ENCODE assay signal across 15 cellular contexts in genomic region chr4:18756661-18757060, GRCh38.
DNase-seq lines count a peak whose midpoint lies in the region; ATAC-seq, FAIRE-seq and TF ChIP-seq lines count a peak whose summit lies in the region.
"Had no signal": no experiment of that assay in that cellular context is flagged by ENCODE, and none has a peak within 500 bp of the region (broad histone marks: within the 10 kb centered on the region; RNA-seq: fewer than 3 reads in every experiment).

No MANE protein-coding gene starts in this region.

- CTCF ChIA-PET in MCF 10A (lab: Yijun Ruan, JAX): no interaction called here

- peaks cover 5% of the 10 kb centered on the region for H3K4me1 Mint-ChIP-seq in MCF 10A (ENCODE audit: insufficient read depth, unreplicated experiment)
- H3K4me1 Mint-ChIP-seq: B cell had no signal

- no peaks in the 10 kb centered on the region for H3K4me1 ChIP-seq in pancreas
- H3K4me1 ChIP-seq: HAP-1 had no signal

- H3K36me3 ChIP-seq in pancreas: no peaks in the 10 kb centered on the region
- H3K36me3 ChIP-seq: HAP-1 had no signal

- H3K9me3 ChIP-seq in pancreas: no peaks in the 10 kb centered on the region
- H3K9me3 ChIP-seq: HAP-1 had no signal

- H3K36me3 Mint-ChIP-seq in MCF 10A (ENCODE audit: insufficient read depth, unreplicated experiment): no peaks in the 10 kb centered on the region

- H3K9me3 Mint-ChIP-seq in MCF 10A (ENCODE audit: unreplicated experiment): no peaks in the 10 kb centered on the region

- POLR2A ChIA-PET in MCF 10A (lab: Yijun Ruan, JAX): no interaction called here

- ATAC-seq in pancreas: no peak

- TF ChIP-seq CTCF in epithelial cell of proximal tubule (conservative IDR thresholded peaks at IDR 0.05; ENCODE audit: low read depth, low read length): no peak
- no peak for TF ChIP-seq CTCF in MCF 10A (IDR thresholded peaks at IDR 0.05; ENCODE audit: unreplicated experiment)
- no peak for TF ChIP-seq CTCF in pancreas (IDR thresholded peaks at IDR 0.05)

- no peak for FAIRE-seq in pancreas (lab: Jason Lieb, UNC)
- FAIRE-seq: H1 had no signal

- intact Hi-C loops in MCF 10A (cut with micrococcal nuclease) (no loop called here), pancreas (cut with DNase I) (no loop called here)

- H3K4me3 Mint-ChIP-seq in MCF 10A (ENCODE audit: unreplicated experiment): no peak overlapping the region
- H3K4me3 Mint-ChIP-seq: B cell; CD4-positive, alpha-beta T cell had no signal

- H3K4me3 ChIP-seq in epithelial cell of proximal tubule (ENCODE audit: low read depth, low read length) (no peak overlapping the region), pancreas (no peak overlapping the region)
- H3K4me3 ChIP-seq: HAP-1 had no signal

- peak; percentile 4 for DNase-seq in EH (ENCODE audit: low read depth)
- peak; percentile 45 for DNase-seq in HT1080 (ENCODE audit: low read depth)
- peak; percentile 44 for DNase-seq in epithelial cell of proximal tubule (ENCODE audit: low read depth)
- peak; percentile 85 for DNase-seq in kidney tubule cell (ENCODE audit: low spot score)
- DNase-seq in MCF 10A (ENCODE audit: unreplicated experiment): no peak
- DNase-seq in pancreas: no peak
- DNase-seq in NCI-H345 (lab: John Stamatoyannopoulos, UW): no peak
- DNase-seq: C1 segment of cervical spinal cord; Calu3; CD4-positive, alpha-beta T cell; DMS 273 treated with DMSO at 0.1 percent for 48 hours; GF-D8 had no signal

- no peak overlapping the region for H3K27ac Mint-ChIP-seq in MCF 10A (ENCODE audit: low read depth, unreplicated experiment)
- H3K27ac Mint-ChIP-seq: B cell; CD4-positive, alpha-beta T cell had no signal

- H3K27me3 Mint-ChIP-seq in MCF 10A (ENCODE audit: insufficient read depth, unreplicated experiment): no peaks in the 10 kb centered on the region
- H3K27me3 Mint-ChIP-seq: B cell; CD4-positive, alpha-beta T cell had no signal

- H3K27ac ChIP-seq in pancreas: no peak overlapping the region

- BruUV-seq in MCF 10A (replicated peaks; lab: Mats Ljungman, UMichigan): no TSS peak

- H3K27me3 ChIP-seq in pancreas: no peaks in the 10 kb centered on the region

Comparison
In these comparisons a context has a peak if more than half of its experiments do, and no peak if none do; other contexts are left out.
1. DNase-seq: peak in EH (single experiment), HT1080 (single experiment), epithelial cell of proximal tubule (single experiment) and kidney tubule cell (single experiment); none in MCF 10A (single experiment), pancreas (0 of 6) and NCI-H345 (single experiment).